1 cellular context compared by ENCODE assay signal in the genomic region with DNA sequence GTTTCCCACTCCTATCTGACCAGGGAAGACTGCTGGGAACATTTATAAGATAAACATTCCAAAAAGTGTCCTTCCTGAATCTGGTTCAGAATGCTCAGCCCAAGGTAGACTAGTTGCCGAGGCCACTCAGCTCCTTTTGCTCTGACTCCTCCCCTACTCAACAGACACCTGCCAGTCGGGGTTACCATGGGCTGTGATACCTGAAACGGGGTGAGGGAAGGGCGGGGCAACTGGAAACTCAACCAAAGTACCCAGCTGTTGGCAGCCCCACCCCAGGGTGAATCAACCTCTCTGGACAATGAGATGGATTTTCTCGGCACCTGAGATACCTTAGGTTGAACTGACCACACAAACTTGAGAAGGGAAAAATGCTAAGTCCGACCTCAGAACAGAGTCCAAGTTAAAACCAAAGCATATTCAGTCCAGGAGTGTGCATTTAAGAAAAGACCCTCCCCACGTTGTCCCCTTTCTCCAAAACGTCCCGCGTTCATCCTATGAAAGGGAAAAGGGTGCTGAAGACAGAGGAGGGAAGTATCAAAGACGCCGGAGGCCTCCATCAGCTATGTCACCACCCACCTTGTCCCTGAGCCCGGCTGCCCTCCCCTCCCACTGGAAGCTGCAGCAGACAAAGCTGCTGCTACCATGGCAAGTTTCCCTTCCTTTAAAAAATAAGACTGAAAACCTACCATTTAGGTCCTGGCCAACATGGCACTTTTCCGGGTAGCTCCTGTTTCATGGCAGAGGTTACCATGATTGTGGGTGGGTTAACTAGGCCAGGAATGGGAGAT.
TF ChIP-seq lines count a peak whose summit lies in the region.

No MANE protein-coding gene starts in this region.

TF ChIP-seq in GM12878, 131 proteins besides CTCF, POLR2A, EP300 and RAD21 (continued from another document):
- no peak for TF ChIP-seq FOXK2 (IDR thresholded peaks at IDR 0.05)
- TF ChIP-seq ZNF274 (IDR thresholded peaks at IDR 0.05; ENCODE audit: insufficient read depth, insufficient read length) = no peak
- no peak for TF ChIP-seq HDAC6 (IDR thresholded peaks at IDR 0.05; ENCODE audit: unreplicated experiment)
- TF ChIP-seq, protein P1, sequence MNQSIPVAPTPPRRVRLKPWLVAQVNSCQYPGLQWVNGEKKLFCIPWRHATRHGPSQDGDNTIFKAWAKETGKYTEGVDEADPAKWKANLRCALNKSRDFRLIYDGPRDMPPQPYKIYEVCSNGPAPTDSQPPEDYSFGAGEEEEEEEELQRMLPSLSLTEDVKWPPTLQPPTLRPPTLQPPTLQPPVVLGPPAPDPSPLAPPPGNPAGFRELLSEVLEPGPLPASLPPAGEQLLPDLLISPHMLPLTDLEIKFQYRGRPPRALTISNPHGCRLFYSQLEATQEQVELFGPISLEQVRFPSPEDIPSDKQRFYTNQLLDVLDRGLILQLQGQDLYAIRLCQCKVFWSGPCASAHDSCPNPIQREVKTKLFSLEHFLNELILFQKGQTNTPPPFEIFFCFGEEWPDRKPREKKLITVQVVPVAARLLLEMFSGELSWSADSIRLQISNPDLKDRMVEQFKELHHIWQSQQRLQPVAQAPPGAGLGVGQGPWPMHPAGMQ (IDR thresholded peaks at IDR 0.05; ENCODE audit: borderline replicate concordance) = no peak
- TF ChIP-seq, protein P2, sequence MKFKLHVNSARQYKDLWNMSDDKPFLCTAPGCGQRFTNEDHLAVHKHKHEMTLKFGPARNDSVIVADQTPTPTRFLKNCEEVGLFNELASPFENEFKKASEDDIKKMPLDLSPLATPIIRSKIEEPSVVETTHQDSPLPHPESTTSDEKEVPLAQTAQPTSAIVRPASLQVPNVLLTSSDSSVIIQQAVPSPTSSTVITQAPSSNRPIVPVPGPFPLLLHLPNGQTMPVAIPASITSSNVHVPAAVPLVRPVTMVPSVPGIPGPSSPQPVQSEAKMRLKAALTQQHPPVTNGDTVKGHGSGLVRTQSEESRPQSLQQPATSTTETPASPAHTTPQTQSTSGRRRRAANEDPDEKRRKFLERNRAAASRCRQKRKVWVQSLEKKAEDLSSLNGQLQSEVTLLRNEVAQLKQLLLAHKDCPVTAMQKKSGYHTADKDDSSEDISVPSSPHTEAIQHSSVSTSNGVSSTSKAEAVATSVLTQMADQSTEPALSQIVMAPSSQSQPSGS (IDR thresholded peaks at IDR 0.05; ENCODE audit: low read length) = no peak
